1 cellular context compared by ENCODE assay signal in the genomic region with DNA sequence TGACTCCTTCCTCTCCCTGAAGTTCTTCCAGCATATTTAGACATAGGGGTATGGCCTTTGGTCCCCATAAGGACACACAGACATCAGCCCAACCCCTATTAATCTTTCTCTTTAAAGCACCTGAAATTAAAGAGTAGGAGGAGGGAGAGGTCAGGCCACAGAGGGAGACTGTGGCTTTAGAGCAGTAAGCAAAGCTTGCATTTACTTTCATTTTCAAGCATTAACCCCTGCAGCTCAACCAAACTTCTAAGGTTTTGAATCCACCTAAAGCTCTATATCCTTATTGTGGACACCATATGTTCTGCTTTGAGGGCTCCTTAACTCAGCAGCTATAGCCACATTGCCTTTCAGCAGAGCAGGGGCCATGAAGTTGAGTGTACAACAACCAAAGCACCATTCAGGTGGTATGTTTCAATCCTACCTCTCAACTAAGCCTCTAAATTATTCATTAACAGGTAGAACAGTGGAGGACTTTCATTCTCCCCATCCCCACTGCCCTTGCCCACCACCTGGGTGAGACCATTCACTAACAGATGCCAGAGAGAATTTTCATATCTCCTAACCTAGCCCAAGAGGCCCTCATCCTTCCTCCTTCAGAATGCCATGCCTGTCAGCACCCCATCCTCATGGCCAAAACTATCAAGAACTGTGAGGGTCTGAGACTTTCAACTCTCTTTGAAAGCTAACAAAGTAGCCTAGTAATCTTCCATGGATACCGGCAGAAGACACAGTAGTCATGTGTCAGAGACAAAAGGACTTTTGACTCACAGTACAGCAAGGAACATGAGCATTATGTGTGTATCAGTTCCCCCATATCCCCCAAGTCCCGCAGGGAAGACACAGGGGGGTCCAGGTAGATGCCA.
TF ChIP-seq lines count a peak whose summit lies in the region.

No MANE protein-coding gene starts in this region.

TF ChIP-seq in GM12878, 131 proteins besides CTCF, POLR2A, EP300 and RAD21 (continues in another document):
- TF ChIP-seq, protein P1, sequence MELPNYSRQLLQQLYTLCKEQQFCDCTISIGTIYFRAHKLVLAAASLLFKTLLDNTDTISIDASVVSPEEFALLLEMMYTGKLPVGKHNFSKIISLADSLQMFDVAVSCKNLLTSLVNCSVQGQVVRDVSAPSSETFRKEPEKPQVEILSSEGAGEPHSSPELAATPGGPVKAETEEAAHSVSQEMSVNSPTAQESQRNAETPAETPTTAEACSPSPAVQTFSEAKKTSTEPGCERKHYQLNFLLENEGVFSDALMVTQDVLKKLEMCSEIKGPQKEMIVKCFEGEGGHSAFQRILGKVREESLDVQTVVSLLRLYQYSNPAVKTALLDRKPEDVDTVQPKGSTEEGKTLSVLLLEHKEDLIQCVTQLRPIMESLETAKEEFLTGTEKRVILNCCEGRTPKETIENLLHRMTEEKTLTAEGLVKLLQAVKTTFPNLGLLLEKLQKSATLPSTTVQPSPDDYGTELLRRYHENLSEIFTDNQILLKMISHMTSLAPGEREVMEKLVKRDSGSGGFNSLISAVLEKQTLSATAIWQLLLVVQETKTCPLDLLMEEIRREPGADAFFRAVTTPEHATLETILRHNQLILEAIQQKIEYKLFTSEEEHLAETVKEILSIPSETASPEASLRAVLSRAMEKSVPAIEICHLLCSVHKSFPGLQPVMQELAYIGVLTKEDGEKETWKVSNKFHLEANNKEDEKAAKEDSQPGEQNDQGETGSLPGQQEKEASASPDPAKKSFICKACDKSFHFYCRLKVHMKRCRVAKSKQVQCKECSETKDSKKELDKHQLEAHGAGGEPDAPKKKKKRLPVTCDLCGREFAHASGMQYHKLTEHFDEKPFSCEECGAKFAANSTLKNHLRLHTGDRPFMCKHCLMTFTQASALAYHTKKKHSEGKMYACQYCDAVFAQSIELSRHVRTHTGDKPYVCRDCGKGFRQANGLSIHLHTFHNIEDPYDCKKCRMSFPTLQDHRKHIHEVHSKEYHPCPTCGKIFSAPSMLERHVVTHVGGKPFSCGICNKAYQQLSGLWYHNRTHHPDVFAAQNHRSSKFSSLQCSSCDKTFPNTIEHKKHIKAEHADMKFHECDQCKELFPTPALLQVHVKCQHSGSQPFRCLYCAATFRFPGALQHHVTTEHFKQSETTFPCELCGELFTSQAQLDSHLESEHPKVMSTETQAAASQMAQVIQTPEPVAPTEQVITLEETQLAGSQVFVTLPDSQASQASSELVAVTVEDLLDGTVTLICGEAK (IDR thresholded peaks at IDR 0.05; ENCODE audit: borderline replicate concordance), result no peak
- 0 out of 2 replicates have a peak, but pooled peaks have one; percentile 20 for TF ChIP-seq DPF2 (IDR thresholded peaks at IDR 0.05)
- peak; percentile 66; the same call in 1 of the 2 replicates for TF ChIP-seq CBFB (IDR thresholded peaks at IDR 0.05; ENCODE audit: low read depth)
- 0 out of 2 replicates have a peak, but pooled peaks have one; percentile 26 for TF ChIP-seq MXI1 (IDR thresholded peaks at IDR 0.05; ENCODE audit: low read depth, low read length)
- TF ChIP-seq, protein P2, sequence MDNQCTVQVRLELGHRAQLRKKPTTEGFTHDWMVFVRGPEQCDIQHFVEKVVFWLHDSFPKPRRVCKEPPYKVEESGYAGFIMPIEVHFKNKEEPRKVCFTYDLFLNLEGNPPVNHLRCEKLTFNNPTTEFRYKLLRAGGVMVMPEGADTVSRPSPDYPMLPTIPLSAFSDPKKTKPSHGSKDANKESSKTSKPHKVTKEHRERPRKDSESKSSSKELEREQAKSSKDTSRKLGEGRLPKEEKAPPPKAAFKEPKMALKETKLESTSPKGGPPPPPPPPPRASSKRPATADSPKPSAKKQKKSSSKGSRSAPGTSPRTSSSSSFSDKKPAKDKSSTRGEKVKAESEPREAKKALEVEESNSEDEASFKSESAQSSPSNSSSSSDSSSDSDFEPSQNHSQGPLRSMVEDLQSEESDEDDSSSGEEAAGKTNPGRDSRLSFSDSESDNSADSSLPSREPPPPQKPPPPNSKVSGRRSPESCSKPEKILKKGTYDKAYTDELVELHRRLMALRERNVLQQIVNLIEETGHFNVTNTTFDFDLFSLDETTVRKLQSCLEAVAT (IDR thresholded peaks at IDR 0.05), result no peak
- TF ChIP-seq MEF2A (IDR thresholded peaks at IDR 0.05; ENCODE audit: insufficient read depth, low read depth, low read length), result 0 out of 2 replicates have a peak, but pooled peaks have one; percentile 34
- TF ChIP-seq RUNX3 (IDR thresholded peaks at IDR 0.05; ENCODE audit: low read length), result peak; percentile 90
- TF ChIP-seq MYB (IDR thresholded peaks at IDR 0.05; ENCODE audit: borderline replicate concordance, low read depth, low read length), result no peak
- 0 out of 3 replicates have a peak, but pooled peaks have one; percentile 18 for TF ChIP-seq POU2F2 (IDR thresholded peaks at IDR 0.05; ENCODE audit: borderline replicate concordance, low read depth, low read length)
- TF ChIP-seq, protein P3, sequence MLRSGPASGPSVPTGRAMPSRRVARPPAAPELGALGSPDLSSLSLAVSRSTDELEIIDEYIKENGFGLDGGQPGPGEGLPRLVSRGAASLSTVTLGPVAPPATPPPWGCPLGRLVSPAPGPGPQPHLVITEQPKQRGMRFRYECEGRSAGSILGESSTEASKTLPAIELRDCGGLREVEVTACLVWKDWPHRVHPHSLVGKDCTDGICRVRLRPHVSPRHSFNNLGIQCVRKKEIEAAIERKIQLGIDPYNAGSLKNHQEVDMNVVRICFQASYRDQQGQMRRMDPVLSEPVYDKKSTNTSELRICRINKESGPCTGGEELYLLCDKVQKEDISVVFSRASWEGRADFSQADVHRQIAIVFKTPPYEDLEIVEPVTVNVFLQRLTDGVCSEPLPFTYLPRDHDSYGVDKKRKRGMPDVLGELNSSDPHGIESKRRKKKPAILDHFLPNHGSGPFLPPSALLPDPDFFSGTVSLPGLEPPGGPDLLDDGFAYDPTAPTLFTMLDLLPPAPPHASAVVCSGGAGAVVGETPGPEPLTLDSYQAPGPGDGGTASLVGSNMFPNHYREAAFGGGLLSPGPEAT (IDR thresholded peaks at IDR 0.05; ENCODE audit: low read depth), result no peak
- TF ChIP-seq NR2C2 (IDR thresholded peaks at IDR 0.05; ENCODE audit: borderline replicate concordance, control insufficient read depth, insufficient read length, low read depth), result no peak
- TF ChIP-seq BCL11A (IDR thresholded peaks at IDR 0.05; ENCODE audit: low read depth, low read length), result 0 out of 2 replicates have a peak, but pooled peaks have one; percentile 6
- TF ChIP-seq SMARCA5 (IDR thresholded peaks at IDR 0.05), result no peak
- TF ChIP-seq NR2F1 (conservative IDR thresholded peaks at IDR 0.05), result peak; percentile 87
- TF ChIP-seq GABPA (IDR thresholded peaks at IDR 0.05; ENCODE audit: low read depth), result 0 out of 2 replicates have a peak, but pooled peaks have one; percentile 8
- TF ChIP-seq, protein P4, sequence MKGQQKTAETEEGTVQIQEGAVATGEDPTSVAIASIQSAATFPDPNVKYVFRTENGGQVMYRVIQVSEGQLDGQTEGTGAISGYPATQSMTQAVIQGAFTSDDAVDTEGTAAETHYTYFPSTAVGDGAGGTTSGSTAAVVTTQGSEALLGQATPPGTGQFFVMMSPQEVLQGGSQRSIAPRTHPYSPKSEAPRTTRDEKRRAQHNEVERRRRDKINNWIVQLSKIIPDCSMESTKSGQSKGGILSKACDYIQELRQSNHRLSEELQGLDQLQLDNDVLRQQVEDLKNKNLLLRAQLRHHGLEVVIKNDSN (IDR thresholded peaks at IDR 0.05; ENCODE audit: borderline replicate concordance, extremely low read length, insufficient read depth, low read depth, low read length), result no peak
- TF ChIP-seq POLR2AphosphoS5 (IDR thresholded peaks at IDR 0.05; ENCODE audit: low read length), result no peak
- TF ChIP-seq LARP7 (IDR thresholded peaks at IDR 0.05), result no peak
- no peak for TF ChIP-seq MYC (IDR thresholded peaks at IDR 0.05; ENCODE audit: insufficient read depth, insufficient read length, insufficient replicate concordance, low read length, severe bottlenecking)
- TF ChIP-seq, protein P5, sequence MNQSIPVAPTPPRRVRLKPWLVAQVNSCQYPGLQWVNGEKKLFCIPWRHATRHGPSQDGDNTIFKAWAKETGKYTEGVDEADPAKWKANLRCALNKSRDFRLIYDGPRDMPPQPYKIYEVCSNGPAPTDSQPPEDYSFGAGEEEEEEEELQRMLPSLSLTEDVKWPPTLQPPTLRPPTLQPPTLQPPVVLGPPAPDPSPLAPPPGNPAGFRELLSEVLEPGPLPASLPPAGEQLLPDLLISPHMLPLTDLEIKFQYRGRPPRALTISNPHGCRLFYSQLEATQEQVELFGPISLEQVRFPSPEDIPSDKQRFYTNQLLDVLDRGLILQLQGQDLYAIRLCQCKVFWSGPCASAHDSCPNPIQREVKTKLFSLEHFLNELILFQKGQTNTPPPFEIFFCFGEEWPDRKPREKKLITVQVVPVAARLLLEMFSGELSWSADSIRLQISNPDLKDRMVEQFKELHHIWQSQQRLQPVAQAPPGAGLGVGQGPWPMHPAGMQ (IDR thresholded peaks at IDR 0.05; ENCODE audit: borderline replicate concordance), result no peak
- TF ChIP-seq CHD2 (IDR thresholded peaks at IDR 0.05; ENCODE audit: borderline replicate concordance, low read depth, low read length), result no peak
- no peak for TF ChIP-seq ZNF384 (IDR thresholded peaks at IDR 0.05; ENCODE audit: borderline replicate concordance, low read depth, low read length)
- TF ChIP-seq, protein P6, sequence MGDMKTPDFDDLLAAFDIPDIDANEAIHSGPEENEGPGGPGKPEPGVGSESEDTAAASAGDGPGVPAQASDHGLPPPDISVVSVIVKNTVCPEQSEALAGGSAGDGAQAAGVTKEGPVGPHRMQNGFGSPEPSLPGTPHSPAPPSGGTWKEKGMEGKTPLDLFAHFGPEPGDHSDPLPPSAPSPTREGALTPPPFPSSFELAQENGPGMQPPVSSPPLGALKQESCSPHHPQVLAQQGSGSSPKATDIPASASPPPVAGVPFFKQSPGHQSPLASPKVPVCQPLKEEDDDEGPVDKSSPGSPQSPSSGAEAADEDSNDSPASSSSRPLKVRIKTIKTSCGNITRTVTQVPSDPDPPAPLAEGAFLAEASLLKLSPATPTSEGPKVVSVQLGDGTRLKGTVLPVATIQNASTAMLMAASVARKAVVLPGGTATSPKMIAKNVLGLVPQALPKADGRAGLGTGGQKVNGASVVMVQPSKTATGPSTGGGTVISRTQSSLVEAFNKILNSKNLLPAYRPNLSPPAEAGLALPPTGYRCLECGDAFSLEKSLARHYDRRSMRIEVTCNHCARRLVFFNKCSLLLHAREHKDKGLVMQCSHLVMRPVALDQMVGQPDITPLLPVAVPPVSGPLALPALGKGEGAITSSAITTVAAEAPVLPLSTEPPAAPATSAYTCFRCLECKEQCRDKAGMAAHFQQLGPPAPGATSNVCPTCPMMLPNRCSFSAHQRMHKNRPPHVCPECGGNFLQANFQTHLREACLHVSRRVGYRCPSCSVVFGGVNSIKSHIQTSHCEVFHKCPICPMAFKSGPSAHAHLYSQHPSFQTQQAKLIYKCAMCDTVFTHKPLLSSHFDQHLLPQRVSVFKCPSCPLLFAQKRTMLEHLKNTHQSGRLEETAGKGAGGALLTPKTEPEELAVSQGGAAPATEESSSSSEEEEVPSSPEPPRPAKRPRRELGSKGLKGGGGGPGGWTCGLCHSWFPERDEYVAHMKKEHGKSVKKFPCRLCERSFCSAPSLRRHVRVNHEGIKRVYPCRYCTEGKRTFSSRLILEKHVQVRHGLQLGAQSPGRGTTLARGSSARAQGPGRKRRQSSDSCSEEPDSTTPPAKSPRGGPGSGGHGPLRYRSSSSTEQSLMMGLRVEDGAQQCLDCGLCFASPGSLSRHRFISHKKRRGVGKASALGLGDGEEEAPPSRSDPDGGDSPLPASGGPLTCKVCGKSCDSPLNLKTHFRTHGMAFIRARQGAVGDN (IDR thresholded peaks at IDR 0.05), result no peak
- TF ChIP-seq, protein P7, sequence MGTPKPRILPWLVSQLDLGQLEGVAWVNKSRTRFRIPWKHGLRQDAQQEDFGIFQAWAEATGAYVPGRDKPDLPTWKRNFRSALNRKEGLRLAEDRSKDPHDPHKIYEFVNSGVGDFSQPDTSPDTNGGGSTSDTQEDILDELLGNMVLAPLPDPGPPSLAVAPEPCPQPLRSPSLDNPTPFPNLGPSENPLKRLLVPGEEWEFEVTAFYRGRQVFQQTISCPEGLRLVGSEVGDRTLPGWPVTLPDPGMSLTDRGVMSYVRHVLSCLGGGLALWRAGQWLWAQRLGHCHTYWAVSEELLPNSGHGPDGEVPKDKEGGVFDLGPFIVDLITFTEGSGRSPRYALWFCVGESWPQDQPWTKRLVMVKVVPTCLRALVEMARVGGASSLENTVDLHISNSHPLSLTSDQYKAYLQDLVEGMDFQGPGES (IDR thresholded peaks at IDR 0.05), result no peak
- 0 out of 2 replicates have a peak, but pooled peaks have one; percentile 21 for TF ChIP-seq IKZF1 (conservative IDR thresholded peaks at IDR 0.05)
- TF ChIP-seq SREBF2 (IDR thresholded peaks at IDR 0.05; ENCODE audit: low read length), result no peak
- peak in 1 of 2 experiments; percentile 19; a peak in 1 of 4 replicates for TF ChIP-seq IKZF2 (IDR thresholded peaks at IDR 0.05)
- TF ChIP-seq, protein P8, sequence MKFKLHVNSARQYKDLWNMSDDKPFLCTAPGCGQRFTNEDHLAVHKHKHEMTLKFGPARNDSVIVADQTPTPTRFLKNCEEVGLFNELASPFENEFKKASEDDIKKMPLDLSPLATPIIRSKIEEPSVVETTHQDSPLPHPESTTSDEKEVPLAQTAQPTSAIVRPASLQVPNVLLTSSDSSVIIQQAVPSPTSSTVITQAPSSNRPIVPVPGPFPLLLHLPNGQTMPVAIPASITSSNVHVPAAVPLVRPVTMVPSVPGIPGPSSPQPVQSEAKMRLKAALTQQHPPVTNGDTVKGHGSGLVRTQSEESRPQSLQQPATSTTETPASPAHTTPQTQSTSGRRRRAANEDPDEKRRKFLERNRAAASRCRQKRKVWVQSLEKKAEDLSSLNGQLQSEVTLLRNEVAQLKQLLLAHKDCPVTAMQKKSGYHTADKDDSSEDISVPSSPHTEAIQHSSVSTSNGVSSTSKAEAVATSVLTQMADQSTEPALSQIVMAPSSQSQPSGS (IDR thresholded peaks at IDR 0.05; ENCODE audit: low read length), result 0 out of 2 replicates have a peak, but pooled peaks have one; percentile 18
- TF ChIP-seq, protein P9, sequence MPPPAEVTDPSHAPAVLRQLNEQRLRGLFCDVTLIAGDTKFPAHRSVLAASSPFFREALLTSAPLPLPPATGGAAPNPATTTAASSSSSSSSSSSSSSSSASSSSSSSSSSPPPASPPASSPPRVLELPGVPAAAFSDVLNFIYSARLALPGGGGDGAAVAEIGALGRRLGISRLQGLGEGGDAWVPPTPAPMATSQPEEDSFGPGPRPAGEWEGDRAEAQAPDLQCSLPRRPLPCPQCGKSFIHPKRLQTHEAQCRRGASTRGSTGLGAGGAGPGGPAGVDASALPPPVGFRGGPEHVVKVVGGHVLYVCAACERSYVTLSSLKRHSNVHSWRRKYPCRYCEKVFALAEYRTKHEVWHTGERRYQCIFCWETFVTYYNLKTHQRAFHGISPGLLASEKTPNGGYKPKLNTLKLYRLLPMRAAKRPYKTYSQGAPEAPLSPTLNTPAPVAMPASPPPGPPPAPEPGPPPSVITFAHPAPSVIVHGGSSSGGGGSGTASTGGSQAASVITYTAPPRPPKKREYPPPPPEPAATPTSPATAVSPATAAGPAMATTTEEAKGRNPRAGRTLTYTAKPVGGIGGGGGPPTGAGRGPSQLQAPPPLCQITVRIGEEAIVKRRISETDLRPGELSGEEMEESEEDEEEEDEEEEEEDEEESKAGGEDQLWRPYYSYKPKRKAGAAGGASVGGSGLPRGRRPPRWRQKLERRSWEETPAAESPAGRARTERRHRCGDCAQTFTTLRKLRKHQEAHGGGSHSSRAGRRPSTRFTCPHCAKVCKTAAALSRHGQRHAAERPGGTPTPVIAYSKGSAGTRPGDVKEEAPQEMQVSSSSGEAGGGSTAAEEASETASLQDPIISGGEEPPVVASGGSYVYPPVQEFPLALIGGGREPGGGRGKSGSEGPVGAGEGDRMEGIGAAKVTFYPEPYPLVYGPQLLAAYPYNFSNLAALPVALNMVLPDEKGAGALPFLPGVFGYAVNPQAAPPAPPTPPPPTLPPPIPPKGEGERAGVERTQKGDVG (CRISPR knock-in tag; IDR thresholded peaks at IDR 0.05), result no peak
